ENCODE assay signal across 35 cellular contexts in genomic region chr16:48948911-48949310, GRCh38.
"Had no signal": no experiment of that assay in that cellular context is flagged by ENCODE, and none has a peak within 500 bp of the region (broad histone marks: within the 10 kb centered on the region; RNA-seq: fewer than 3 reads in every experiment).

No MANE protein-coding gene starts in this region.

- H3K9me3 ChIP-seq: MG63 had no signal

- H3K27me3 ChIP-seq: MG63 had no signal

- H3K36me3 ChIP-seq: MG63 had no signal

- H3K4me3 ChIP-seq: MG63 had no signal

- DNase-seq: Karpas-422, Kasumi-1, MM.1S, MV-4-11, NCI-H1048, NCI-H1092, NCI-H1092 treated with DMSO at 0.1 percent for 48 hours, NCI-H1105, NCI-H1105 treated with DMSO at 0.1 percent for 48 hours, NCI-H1417, NCI-H1417 treated with DMSO at 0.1 percent for 48 hours, NCI-H1436, NCI-H1436 treated with DMSO at 0.1 percent for 48 hours, NCI-H146, NCI-H1694, NCI-H1694 treated with DMSO at 0.1 percent for 48 hours, NCI-H187, NCI-H187 treated with DMSO at 0.1 percent for 48 hours, NCI-H1930, NCI-H2029, NCI-H2081, NCI-H2081 treated with DMSO at 0.1 percent for 48 hours, NCI-H2107, NCI-H2171, NCI-H2171 treated with DMSO at 0.1 percent for 48 hours, NCI-H2227 treated with DMSO at 0.1 percent for 48 hours, NCI-H226, NCI-H345, NCI-H446, NCI-H446 treated with DMSO at 0.1 percent for 48 hours, NCI-H510A, NCI-H510A treated with DMSO at 0.1 percent for 48 hours, NCI-H524, NCI-H524 treated with DMSO at 0.1 percent for 48 hours had no signal
